ENCODE assay signal across 27 cellular contexts in the genomic region with DNA sequence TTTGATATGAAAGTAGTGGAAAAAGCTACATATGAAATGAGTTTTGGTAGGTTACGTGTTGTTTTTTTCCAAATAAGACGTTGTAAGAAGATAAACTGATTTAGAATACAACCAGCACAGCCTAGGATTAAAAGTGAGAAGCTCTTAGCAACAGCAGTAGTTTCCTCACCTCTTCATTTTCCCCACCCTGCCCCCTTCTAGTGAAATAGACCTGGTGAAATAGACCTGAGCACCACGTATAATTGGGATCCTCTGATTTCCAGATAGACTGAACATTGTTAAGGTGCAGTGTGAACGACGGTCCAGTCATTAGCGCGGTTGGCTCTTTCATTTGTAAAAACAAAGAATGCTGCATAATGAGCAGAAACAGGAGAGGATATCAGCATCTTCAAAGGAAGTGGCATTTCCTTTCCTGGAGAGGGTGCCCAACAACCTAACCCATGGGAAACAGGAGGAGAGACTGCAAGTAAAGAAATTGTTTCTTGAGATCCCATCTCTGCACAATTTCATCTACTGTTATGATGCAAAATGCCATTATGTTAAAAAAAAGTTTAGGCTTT.
DNase-seq lines count a peak whose midpoint lies in the region; ATAC-seq and TF ChIP-seq lines count a peak whose summit lies in the region.
"Had no signal": no experiment of that assay in that cellular context is flagged by ENCODE, and none has a peak within 500 bp of the region (broad histone marks: within the 10 kb centered on the region; RNA-seq: fewer than 3 reads in every experiment).

No MANE protein-coding gene starts in this region.

- H3K9ac ChIP-seq in HUES6 (ENCODE audit: low read length): no peak overlapping the region
- H3K9ac ChIP-seq in endodermal cell (ENCODE audit: extremely low read depth, low read length, poor library complexity, severe bottlenecking): no peak overlapping the region
- H3K9ac ChIP-seq in mesenchymal stem cell (ENCODE audit: low read length): no peak overlapping the region

- H4K91ac ChIP-seq in mesenchymal stem cell (ENCODE audit: low read length): no peak overlapping the region

- H3K14ac ChIP-seq in mesenchymal stem cell (ENCODE audit: low read length in 2 of 2): no peak overlapping the region

- H3K23ac ChIP-seq in mesenchymal stem cell (ENCODE audit: low read length in 2 of 2): no peak overlapping the region

- no peaks in the 10 kb centered on the region for H3K27me3 Mint-ChIP-seq in endodermal cell (ENCODE audit: insufficient read depth)
- H3K27me3 Mint-ChIP-seq: B cell had no signal

- ATAC-seq in GM21528 (IDR thresholded peaks at IDR 0.05; ENCODE audit: low FRiP score, unreplicated experiment): no peak
- ATAC-seq in GM21515 (IDR thresholded peaks at IDR 0.05; ENCODE audit: unreplicated experiment): no peak
- ATAC-seq: CD8-positive, alpha-beta T cell; HepG2 had no signal

- no peaks in the 10 kb centered on the region for H3K36me3 Mint-ChIP-seq in endodermal cell (ENCODE audit: low read depth)
- H3K36me3 Mint-ChIP-seq: CD8-positive, alpha-beta T cell had no signal

- CTCF ChIA-PET in HEK293T (lab: Yijun Ruan, JAX): no interaction called here

- no peak overlapping the region for H3K4me2 ChIP-seq in mesenchymal stem cell (ENCODE audit: low read length, poor library complexity, severe bottlenecking)

- no peak overlapping the region for H2BK12ac ChIP-seq in mesenchymal stem cell (ENCODE audit: low read length in 2 of 2)

- H2AK5ac ChIP-seq in mesenchymal stem cell (ENCODE audit: low read length, severe bottlenecking): no peak overlapping the region

- H3K4me1 Mint-ChIP-seq in endodermal cell: peaks cover 14% of the 10 kb centered on the region
- H3K4me1 Mint-ChIP-seq: B cell had no signal

- H2BK15ac ChIP-seq in mesenchymal stem cell (ENCODE audit: low read depth, poor library complexity, severe bottlenecking): no peak overlapping the region

- H3K4me3 ChIP-seq in HUES6 (ENCODE audit: low read depth, low read length) (peak overlapping the region; percentile 3; the same call in 1 of the 2 replicates), endodermal cell (ENCODE audit: low read length) (no peak overlapping the region), mesenchymal stem cell (ENCODE audit: insufficient read depth in 1 of 2, low read depth in 1 of 2, low read length in 2 of 2) (no peak overlapping the region)
- H3K4me3 ChIP-seq: HAP-1, SJSA1 had no signal

- DNase-seq in COLO829 (ENCODE audit: low spot score): peak; percentile 4
- DNase-seq in endodermal cell: peak; percentile 62
- DNase-seq in mesenchymal stem cell: no peak
- DNase-seq in HEK293T (ENCODE audit: extremely low spot score): no peak
- DNase-seq: CD8-positive, alpha-beta T cell; DMS 273 treated with DMSO at 0.1 percent for 48 hours; DMS79; EL; GF-D8; Karpas-422; NCI-H1092; NCI-H1417 treated with DMSO at 0.1 percent for 48 hours; NCI-H187 treated with DMSO at 0.1 percent for 48 hours; NCI-H446; NCI-H524 treated with DMSO at 0.1 percent for 48 hours; Right ventricle myocardium superior; RPMI8226 had no signal

- H3K27me3 ChIP-seq in HUES6 (ENCODE audit: control insufficient read depth, insufficient read depth, low read length): no peaks in the 10 kb centered on the region
- no peaks in the 10 kb centered on the region for H3K27me3 ChIP-seq in endodermal cell (ENCODE audit: control insufficient read depth, insufficient read depth, low read length, poor library complexity, severe bottlenecking)
- no peaks in the 10 kb centered on the region for H3K27me3 ChIP-seq in mesenchymal stem cell (ENCODE audit: control insufficient read depth in 1 of 2, insufficient read depth in 1 of 2, low read length in 2 of 2)
- H3K27me3 ChIP-seq: SJSA1 had no signal

- no peak overlapping the region; the same call in 1 of the 2 replicates for H3K27ac ChIP-seq in HUES6 (ENCODE audit: low read depth, low read length)
- no peak overlapping the region for H3K27ac ChIP-seq in endodermal cell (ENCODE audit: low read depth, low read length)
- H3K27ac ChIP-seq in mesenchymal stem cell (ENCODE audit: low read length, poor library complexity, severe bottlenecking): no peak overlapping the region
- H3K27ac ChIP-seq: 22Rv1, C4-2B, HL-60, SJSA1 had no signal

- H3K4ac ChIP-seq in mesenchymal stem cell (ENCODE audit: low read depth in 1 of 2, low read length in 2 of 2): no peak overlapping the region

- H3K9me3 ChIP-seq in HUES6 (ENCODE audit: control insufficient read depth, insufficient read depth, low read depth, low read length) (no peaks in the 10 kb centered on the region), endodermal cell (ENCODE audit: control insufficient read depth, low read length) (no peaks in the 10 kb centered on the region), mesenchymal stem cell (ENCODE audit: control insufficient read depth, low read length) (no peaks in the 10 kb centered on the region)
- H3K9me3 ChIP-seq: HAP-1, SJSA1 had no signal

- no peak for TF ChIP-seq CTCF in endodermal cell (conservative IDR thresholded peaks at IDR 0.05)

- no peak overlapping the region for H2BK120ac ChIP-seq in mesenchymal stem cell (ENCODE audit: low read depth, low read length)

- peaks cover 9% of the 10 kb centered on the region for H3K79me1 ChIP-seq in mesenchymal stem cell (replicated peaks; ENCODE audit: low read length, poor library complexity, severe bottlenecking)

- no peak overlapping the region for H3K18ac ChIP-seq in mesenchymal stem cell (ENCODE audit: low read depth in 1 of 2, low read length in 2 of 2)

- H3K36me3 ChIP-seq in HUES6 (ENCODE audit: control insufficient read depth, insufficient read depth, low read length) (no peaks in the 10 kb centered on the region), endodermal cell (ENCODE audit: control insufficient read depth, insufficient read depth, low read length) (no peaks in the 10 kb centered on the region), mesenchymal stem cell (ENCODE audit: control insufficient read depth in 1 of 2, insufficient read depth in 2 of 2, low read depth in 1 of 2, low read length in 2 of 2) (no peaks in the 10 kb centered on the region)
- H3K36me3 ChIP-seq: HAP-1, SJSA1 had no signal

- no peak overlapping the region for H2BK5ac ChIP-seq in mesenchymal stem cell (ENCODE audit: low read depth, low read length, poor library complexity, severe bottlenecking)

- peak overlapping the region; percentile 40 for H4K8ac ChIP-seq in mesenchymal stem cell (ENCODE audit: low read length)

- H3K4me3 Mint-ChIP-seq in endodermal cell: no peak overlapping the region
- H3K4me3 Mint-ChIP-seq: B cell; CD8-positive, alpha-beta T cell had no signal

- H3K9me3 Mint-ChIP-seq in endodermal cell: no peaks in the 10 kb centered on the region

- no peak overlapping the region for H3K27ac Mint-ChIP-seq in endodermal cell
- H3K27ac Mint-ChIP-seq: B cell; CD8-positive, alpha-beta T cell had no signal

- 32 to 43% methylated on average over 7 of the region's 7 CpGs for WGBS in endodermal cell (ENCODE audit: insufficient coverage in 1 of 2, insufficient read length in 1 of 2), 2 experiments
- WGBS in mesenchymal stem cell: 51% methylated on average over 5 of the region's 7 CpGs

- POLR2A ChIA-PET in HEK293T (lab: Yijun Ruan, JAX): no interaction called here

- no peak overlapping the region for H2AFZ ChIP-seq in mesenchymal stem cell (ENCODE audit: low read depth, low read length)

- peaks cover 11% of the 10 kb centered on the region for H3K4me1 ChIP-seq in HUES6 (ENCODE audit: control insufficient read depth, insufficient read depth, low read length)
- H3K4me1 ChIP-seq in endodermal cell (ENCODE audit: control insufficient read depth, insufficient read depth, low read length): no peaks in the 10 kb centered on the region
- peaks cover 2% of the 10 kb centered on the region for H3K4me1 ChIP-seq in mesenchymal stem cell (ENCODE audit: control insufficient read depth, insufficient read depth, low read depth, low read length)
- H3K4me1 ChIP-seq: HAP-1, SJSA1 had no signal

TF ChIP-seq in HEK293T, 16 proteins besides CTCF, POLR2A, EP300 and RAD21:
- TF ChIP-seq HDGF (IDR thresholded peaks at IDR 0.05; ENCODE audit: borderline replicate concordance): no peak
- no peak for TF ChIP-seq CTBP1 (IDR thresholded peaks at IDR 0.05; ENCODE audit: borderline replicate concordance)

Comparison
In these comparisons a context has a peak if more than half of its experiments do, and no peak if none do; other contexts are left out.
1. DNase-seq: peak in COLO829 (single experiment) and endodermal cell (single experiment); none in mesenchymal stem cell (single experiment) and HEK293T (single experiment).